ENCODE assay signal across 18 cellular contexts in genomic region chr6:24323632-24324337, GRCh38. TPM values are rescaled to one million over a fixed set of nuclear protein-coding genes. Genes with fewer than 3 reads are reported as not detected.
DNase-seq lines count a peak whose midpoint lies in the region; ATAC-seq and TF ChIP-seq lines count a peak whose summit lies in the region.
"Had no signal": no experiment of that assay in that cellular context is flagged by ENCODE, and none has a peak within 500 bp of the region (broad histone marks: within the 10 kb centered on the region; RNA-seq: fewer than 3 reads in every experiment).

No MANE protein-coding gene starts in this region.

- H3K4me3 ChIP-seq in fibroblast of villous mesenchyme (ENCODE audit: low read depth, low read length), result no peak overlapping the region
- H3K4me3 ChIP-seq in mucosa of descending colon, result no peak overlapping the region

- H3K4me1 Mint-ChIP-seq in activated CD8-positive, alpha-beta T cell treated with anti-CD3 and anti-CD28 coated beads, Interleukin-2, amount 10 ng/mL, durations not matched to agents 7 days and 5 days (ENCODE audit: low read depth), result no peaks in the 10 kb centered on the region
- no peaks in the 10 kb centered on the region for H3K4me1 Mint-ChIP-seq in activated naive CD4-positive, alpha-beta T cell treated with anti-CD3 and anti-CD28 coated beads for 36 hours (ENCODE audit: low read depth)

- H3K27ac Mint-ChIP-seq in activated CD8-positive, alpha-beta T cell treated with anti-CD3 and anti-CD28 coated beads, Interleukin-2, amount 10 ng/mL, durations not matched to agents 7 days and 5 days, result no peak overlapping the region
- no peak overlapping the region for H3K27ac Mint-ChIP-seq in activated naive CD4-positive, alpha-beta T cell treated with anti-CD3 and anti-CD28 coated beads for 36 hours

- H3K4me1 ChIP-seq in mucosa of descending colon (ENCODE audit: low read depth), result no peaks in the 10 kb centered on the region

- ATAC-seq in mucosa of descending colon, result no peak
- ATAC-seq in activated CD8-positive, alpha-beta T cell treated with anti-CD3 and anti-CD28 coated beads, Interleukin-2, amount 10 ng/mL, durations not matched to agents 7 days and 5 days, result no peak
- ATAC-seq: activated T-cell treated with anti-CD3 and anti-CD28 coated beads, Interleukin-2, amount 50 U/mL, for 4 hours had no signal

- CTCF ChIA-PET in activated CD8-positive, alpha-beta T cell treated with anti-CD3 and anti-CD28 coated beads, Interleukin-2, amount 10 ng/mL, durations not matched to agents 7 days and 5 days (lab: Charles Lee), result no interaction called here
- CTCF ChIA-PET in activated naive CD4-positive, alpha-beta T cell treated with anti-CD3 and anti-CD28 coated beads for 36 hours (lab: Charles Lee), result no interaction called here

- H3K4me3 Mint-ChIP-seq in activated CD8-positive, alpha-beta T cell treated with anti-CD3 and anti-CD28 coated beads, Interleukin-2, amount 10 ng/mL, durations not matched to agents 7 days and 5 days, result no peak overlapping the region
- no peak overlapping the region for H3K4me3 Mint-ChIP-seq in activated naive CD4-positive, alpha-beta T cell treated with anti-CD3 and anti-CD28 coated beads for 36 hours
- H3K4me3 Mint-ChIP-seq: activated T-cell treated with anti-CD3 and anti-CD28 coated beads, Interleukin-2, amount 50 U/mL, for 4 hours; H9 had no signal

- intact Hi-C loops in mucosa of descending colon (cut with DNase I, micrococcal nuclease), result no loop called here
- intact Hi-C loops in activated naive CD4-positive, alpha-beta T cell treated with anti-CD3 and anti-CD28 coated beads for 36 hours (cut with micrococcal nuclease), result no loop called here

- no peaks in the 10 kb centered on the region for H3K36me3 Mint-ChIP-seq in activated CD8-positive, alpha-beta T cell treated with anti-CD3 and anti-CD28 coated beads, Interleukin-2, amount 10 ng/mL, durations not matched to agents 7 days and 5 days (ENCODE audit: low read depth)
- no peaks in the 10 kb centered on the region for H3K36me3 Mint-ChIP-seq in activated naive CD4-positive, alpha-beta T cell treated with anti-CD3 and anti-CD28 coated beads for 36 hours (ENCODE audit: low read depth)

- H3K36me3 ChIP-seq in mucosa of descending colon (ENCODE audit: low read depth), result no peaks in the 10 kb centered on the region

- H3K9me3 Mint-ChIP-seq in activated CD8-positive, alpha-beta T cell treated with anti-CD3 and anti-CD28 coated beads, Interleukin-2, amount 10 ng/mL, durations not matched to agents 7 days and 5 days (ENCODE audit: insufficient read depth), result no peaks in the 10 kb centered on the region
- H3K9me3 Mint-ChIP-seq in activated naive CD4-positive, alpha-beta T cell treated with anti-CD3 and anti-CD28 coated beads for 36 hours, result no peaks in the 10 kb centered on the region
- H3K9me3 Mint-ChIP-seq: activated T-cell treated with anti-CD3 and anti-CD28 coated beads, Interleukin-2, amount 50 U/mL, for 4 hours; H9 had no signal

- H3K27me3 Mint-ChIP-seq in activated CD8-positive, alpha-beta T cell treated with anti-CD3 and anti-CD28 coated beads, Interleukin-2, amount 10 ng/mL, durations not matched to agents 7 days and 5 days (ENCODE audit: low read depth), result peaks cover 14% of the 10 kb centered on the region
- H3K27me3 Mint-ChIP-seq in activated naive CD4-positive, alpha-beta T cell treated with anti-CD3 and anti-CD28 coated beads for 36 hours (ENCODE audit: low read depth), result peaks cover 19% of the 10 kb centered on the region

- no peaks in the 10 kb centered on the region for H3K9me3 ChIP-seq in mucosa of descending colon

- POLR2A ChIA-PET in activated CD8-positive, alpha-beta T cell treated with anti-CD3 and anti-CD28 coated beads, Interleukin-2, amount 10 ng/mL, durations not matched to agents 7 days and 5 days (lab: Charles Lee), result no interaction called here

- TF ChIP-seq CTCF in fibroblast of villous mesenchyme (IDR thresholded peaks at IDR 0.05; ENCODE audit: insufficient read depth, low read depth, low read length) (no peak), mucosa of descending colon (IDR thresholded peaks at IDR 0.05) (no peak)

- peak; percentile 4 for DNase-seq in EH (ENCODE audit: low read depth)
- peak; percentile 60 for DNase-seq in NCI-H69 (lab: John Stamatoyannopoulos, UW)
- DNase-seq in fibroblast of villous mesenchyme (ENCODE audit: low read depth), result peak; percentile 33
- DNase-seq in non-pigmented ciliary epithelial cell (ENCODE audit: low read depth), result peak; percentile 52
- no peak for DNase-seq in RKO (ENCODE audit: low spot score)
- no peak for DNase-seq in mucosa of descending colon
- DNase-seq in activated CD8-positive, alpha-beta T cell treated with anti-CD3 and anti-CD28 coated beads, Interleukin-2, amount 10 ng/mL, durations not matched to agents 7 days and 5 days, result no peak
- DNase-seq in activated naive CD4-positive, alpha-beta T cell treated with anti-CD3 and anti-CD28 coated beads for 36 hours, result no peak
- DNase-seq: activated CD4-positive, alpha-beta T cell treated with anti-CD3 and anti-CD28 coated beads for 48 hours; activated T-cell treated with anti-CD3 and anti-CD28 coated beads, Interleukin-2, amount 50 U/mL, for 4 hours; cortex of kidney; H9; midbrain; NCI-H1436; NCI-H524 treated with DMSO at 0.1 percent for 48 hours; posterior cingulate gyrus; RPMI8226; T-helper 2 cell had no signal

RNA-seq across cellular contexts. Expression of gene DCDC2, which starts 34.1 kb away (rescaled TPM):
- under 0.01 and 0.43 TPM in 2 replicates for total RNA-seq in fibroblast of villous mesenchyme
- total RNA-seq in mucosa of descending colon, result 1 to 10 TPM in 2 of 3 donors, under 1 TPM in 1; 0.44 to 3.2 (median 2.6) TPM
- not detected for total RNA-seq in activated CD8-positive, alpha-beta T cell treated with anti-CD3 and anti-CD28 coated beads, Interleukin-2, amount 10 ng/mL, durations not matched to agents 7 days and 5 days
- not detected for total RNA-seq in activated naive CD4-positive, alpha-beta T cell treated with anti-CD3 and anti-CD28 coated beads for 36 hours

Comparison
In these comparisons a context has a peak if more than half of its experiments do, and no peak if none do; other contexts are left out.
1. DNase-seq: peak in EH (single experiment), NCI-H69 (single experiment), fibroblast of villous mesenchyme (single experiment) and non-pigmented ciliary epithelial cell (single experiment); none in RKO (single experiment), mucosa of descending colon (0 of 3), activated CD8-positive, alpha-beta T cell treated with anti-CD3 and anti-CD28 coated beads, Interleukin-2, amount 10 ng/mL, durations not matched to agents 7 days and 5 days (single experiment) and activated naive CD4-positive, alpha-beta T cell treated with anti-CD3 and anti-CD28 coated beads for 36 hours (single experiment).